22 cellular contexts compared by ENCODE assay signal in the genomic region with DNA sequence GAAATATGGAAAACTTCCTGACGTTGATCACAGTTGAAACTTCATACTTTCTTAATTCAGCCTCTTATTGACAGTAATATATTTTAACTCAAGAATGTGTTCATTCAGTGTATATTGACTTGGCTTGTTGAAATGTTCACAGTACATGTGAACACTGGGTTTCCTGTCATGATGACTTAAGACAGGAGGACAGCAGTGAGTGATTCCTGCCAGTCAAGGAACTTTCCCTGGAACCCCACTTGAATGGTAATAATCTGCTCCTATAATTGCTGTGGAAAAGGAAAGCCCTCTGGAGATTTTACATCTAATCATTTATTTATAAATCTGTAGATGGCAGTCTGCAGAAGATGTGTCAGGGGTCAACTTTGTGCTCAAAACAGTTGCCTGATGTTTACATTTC.
"Had no signal": no experiment of that assay in that cellular context is flagged by ENCODE, and none has a peak within 500 bp of the region (broad histone marks: within the 10 kb centered on the region; RNA-seq: fewer than 3 reads in every experiment).

No MANE protein-coding gene starts in this region.

- H3K27me3 Mint-ChIP-seq: dendritic cell treated with granulocyte-macrophage colony-stimulating factor and Interleukin-4, amounts not matched to agents 40 ng/mL and 50 ng/mL, for 4 days; effector memory CD8-positive, alpha-beta T cell had no signal

- H3K4me3 Mint-ChIP-seq: dendritic cell treated with granulocyte-macrophage colony-stimulating factor and Interleukin-4, amounts not matched to agents 40 ng/mL and 50 ng/mL, for 4 days; effector memory CD8-positive, alpha-beta T cell; endodermal cell had no signal

- H3K27ac Mint-ChIP-seq: dendritic cell treated with granulocyte-macrophage colony-stimulating factor and Interleukin-4, amounts not matched to agents 40 ng/mL and 50 ng/mL, for 4 days; effector memory CD8-positive, alpha-beta T cell; endodermal cell had no signal

- H3K36me3 ChIP-seq: colonic mucosa, esophagus squamous epithelium, gastrocnemius medialis, heart left ventricle, heart right ventricle had no signal

- H3K4me3 ChIP-seq: colonic mucosa, coronary artery, dorsolateral prefrontal cortex, esophagus squamous epithelium, gastrocnemius medialis, gastroesophageal sphincter, heart left ventricle, heart right ventricle had no signal

- H3K9me3 ChIP-seq: colonic mucosa, esophagus squamous epithelium, gastrocnemius medialis, gastroesophageal sphincter, heart left ventricle, heart right ventricle had no signal

- H3K27ac ChIP-seq: colonic mucosa, coronary artery, dorsolateral prefrontal cortex, epithelial cell of prostate, esophagus squamous epithelium, foreskin keratinocyte, gastrocnemius medialis, gastroesophageal sphincter, heart left ventricle, heart right ventricle had no signal

- H3K4me1 ChIP-seq: colonic mucosa, esophagus squamous epithelium, foreskin keratinocyte, gastrocnemius medialis, gastroesophageal sphincter, heart left ventricle, heart right ventricle had no signal

- H3K4me1 Mint-ChIP-seq: endodermal cell had no signal

- H3K27me3 ChIP-seq: colonic mucosa, dorsolateral prefrontal cortex, esophagus squamous epithelium, foreskin keratinocyte, gastrocnemius medialis, gastroesophageal sphincter, heart left ventricle, heart right ventricle had no signal

- H3K9me3 Mint-ChIP-seq: effector memory CD8-positive, alpha-beta T cell; endodermal cell had no signal

- DNase-seq: colonic mucosa; cortex of kidney; dermis blood vessel endothelial cell; dorsolateral prefrontal cortex; effector CD4-positive, alpha-beta T cell; effector CD8-positive, alpha-beta T cell; effector memory CD4-positive, alpha-beta T cell; effector memory CD8-positive, alpha-beta T cell; endodermal cell; erythroblast; esophagus squamous epithelium; foreskin fibroblast; foreskin keratinocyte; foreskin melanocyte; gastrocnemius medialis; head of caudate nucleus; heart left ventricle; heart right ventricle had no signal
